8 cellular contexts compared by ENCODE assay signal in the genomic region with DNA sequence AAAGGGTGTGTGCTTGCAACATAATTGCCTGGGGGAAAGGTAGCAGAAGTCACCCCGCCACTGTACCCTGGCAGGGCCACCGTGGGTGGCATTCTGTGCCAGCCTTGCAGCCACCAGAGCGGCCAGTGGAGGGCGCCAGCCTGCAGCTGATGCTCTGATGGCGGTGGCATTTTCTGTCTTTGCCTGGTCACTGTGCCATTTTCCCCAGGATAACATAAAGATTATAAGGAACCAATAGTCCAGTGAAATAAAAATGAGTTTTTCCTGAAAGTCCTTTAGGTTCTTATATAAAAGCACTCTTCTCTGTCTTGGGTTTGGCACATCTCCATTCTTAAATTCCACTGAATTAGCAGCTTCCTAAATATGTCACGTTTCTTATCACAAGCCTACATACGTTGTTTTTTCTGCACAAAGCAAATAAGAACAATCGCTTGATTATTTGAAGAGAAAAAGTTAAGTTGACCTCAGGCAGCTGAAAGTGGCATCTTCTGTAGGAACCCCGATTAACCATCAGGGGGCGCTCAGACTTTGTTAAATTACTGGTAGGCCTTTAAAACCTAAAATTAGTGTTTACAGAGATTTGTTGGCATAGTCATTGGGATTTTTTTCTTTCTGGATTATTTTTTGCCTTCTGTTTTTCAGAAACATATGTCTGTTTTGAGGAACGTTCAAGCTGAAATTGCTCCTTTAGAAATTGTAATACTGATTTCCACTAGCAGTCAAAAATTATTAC.
DNase-seq lines count a peak whose midpoint lies in the region; ATAC-seq, FAIRE-seq and TF ChIP-seq lines count a peak whose summit lies in the region.

No MANE protein-coding gene starts in this region.

- peak; percentile 82 to 85 for TF ChIP-seq RAD21 in H1 (IDR thresholded peaks at IDR 0.05 in 1 of 2, conservative IDR thresholded peaks at IDR 0.05 in 1 of 2; ENCODE audit: low read depth in 2 of 2, low read length in 2 of 2)

- peaks cover 3% of the 10 kb centered on the region for H3K36me3 Mint-ChIP-seq in mesothelial cell of epicardium

- H3K4me1 Mint-ChIP-seq in mesothelial cell of epicardium, result no peaks in the 10 kb centered on the region

- H3K27me3 ChIP-seq in H1 (replicated peaks in 1 of 4; ENCODE audit: control insufficient read depth in 3 of 4, extremely low read depth in 1 of 4, insufficient read depth in 3 of 4, low read length in 3 of 4), result no peaks in the 10 kb centered on the region

- no peaks in the 10 kb centered on the region for H4K20me1 ChIP-seq in H1 (replicated peaks in 1 of 2; ENCODE audit: control insufficient read depth in 1 of 2, insufficient read depth in 2 of 2, low read length in 2 of 2)

- no peak overlapping the region for H2AFZ ChIP-seq in H1 (ENCODE audit: low read length)

- POLR2A ChIA-PET in H1 (lab: Charles Lee; ENCODE audit: partially characterized antibody), result interaction anchor here (1.1 to 2.3 kb wide), 6 partner anchors 12 to 135 kb away, joined by 3 to 10 read pairs (median 4); a partner anchor contains a TSS

- CTCF ChIA-PET in H1 (lab: Charles Lee; ENCODE audit: partially characterized antibody), result interaction anchor here (0.6 to 5.8 kb wide), 101 partner anchors 9 to 856 kb away, joined by 3 to 90 read pairs (median 5); a partner anchor contains a TSS

- no peak overlapping the region for H2BK12ac ChIP-seq in H1 (ENCODE audit: low read depth, low read length)

- no peak overlapping the region for H4K8ac ChIP-seq in H1 (ENCODE audit: extremely low read depth, insufficient read depth, low read length)

- H3K14ac ChIP-seq in H1 (ENCODE audit: insufficient read length), result no peak overlapping the region

- no peaks in the 10 kb centered on the region; the same call in 1 of the 2 replicates for H3K79me1 ChIP-seq in H1 (ENCODE audit: low read depth, low read length)

- H4K5ac ChIP-seq in H1 (ENCODE audit: insufficient read length, low read depth, low read length), result no peak overlapping the region

- H3K9me3 ChIP-seq in H1 (ENCODE audit: insufficient read depth in 2 of 2, low read depth in 1 of 2, low read length in 1 of 2), result no peaks in the 10 kb centered on the region

- H3K4me3 ChIP-seq in H1 (ENCODE audit: extremely low read depth in 1 of 4, insufficient read depth in 2 of 4, low read depth in 3 of 4, low read length in 4 of 4), result peak overlapping the region in 1 of 4 experiments; percentile 43; a peak in 1 of 8 replicates

- WGBS in H1 (ENCODE audit: extremely low coverage in 1 of 2, insufficient coverage in 1 of 2, insufficient read length in 1 of 2, insufficient replicate concordance in 2 of 2, low coverage in 1 of 2, low lambda C conversion rate in 2 of 2, missing lambda C conversion rate in 1 of 2), 2 experiments, result 5% methylated on average over 11 of the region's 11 CpGs; no CpG with 5 or more reads in 1 of the 2 experiments

- H3K27ac Mint-ChIP-seq in mesothelial cell of epicardium, result no peak overlapping the region

- DNase-seq in GM04504 (ENCODE audit: low read depth) (peak; percentile 25), HT-29 (ENCODE audit: low spot score) (peak; percentile 81), NOMO-1 (lab: John Stamatoyannopoulos, UW; ENCODE audit: unreplicated experiment in 2 of 2) (peak; percentile 38 to 64), H1 (ENCODE audit: low read depth in 1 of 2, low spot score in 2 of 2) (peak in 1 of 2 experiments; percentile 88), mesothelial cell of epicardium (ENCODE audit: low spot score in 2 of 2, unreplicated experiment in 2 of 2) (peak in 1 of 2 experiments; percentile 59)
- peak; percentile 19 to 43 for DNase-seq in activated CD8-positive, alpha-beta memory T cell treated with anti-CD3 and anti-CD28 coated beads for 4 hours (ENCODE audit: low read depth in 2 of 2)
- DNase-seq in stimulated activated CD8-positive, alpha-beta memory T cell treated with anti-CD3 and anti-CD28 coated beads, Interleukin-4, amount 100 ng/mL, for 24 hours (ENCODE audit: low read depth), result peak; percentile 42

- peaks cover 0 to 20% (median 10%) of the 10 kb centered on the region in 4 experiments; a peak in 3 of 7 replicates for H3K4me1 ChIP-seq in H1 (replicated peaks in 1 of 4; ENCODE audit: control insufficient read depth in 3 of 4, insufficient read depth in 4 of 4, low read length in 3 of 4)

- FAIRE-seq in H1 (lab: Jason Lieb, UNC), result peak; percentile 86

- H2BK120ac ChIP-seq in H1 (replicated peaks; ENCODE audit: low read depth, low read length), result no peak overlapping the region

- no peak overlapping the region for H3K4ac ChIP-seq in H1 (replicated peaks; ENCODE audit: insufficient read length, low read depth, low read length)

- no peak for TF ChIP-seq EP300 in H1 (IDR thresholded peaks at IDR 0.05; ENCODE audit: borderline replicate concordance in 1 of 2, low read depth in 2 of 2, low read length in 2 of 2)

- H2BK15ac ChIP-seq in H1 (ENCODE audit: low read length), result no peak overlapping the region

- H3K9ac ChIP-seq in H1 (replicated peaks in 1 of 4; ENCODE audit: extremely low read depth in 1 of 4, low read depth in 3 of 4, low read length in 3 of 4), result no peak overlapping the region

- TF ChIP-seq CTCF in H1 (IDR thresholded peaks at IDR 0.05; ENCODE audit: control extremely low read depth in 1 of 3, insufficient read depth in 1 of 3, low read depth in 1 of 3, low read length in 3 of 3) (peak; percentile 92 to 97 (median 94)), mesothelial cell of epicardium (IDR thresholded peaks at IDR 0.05; ENCODE audit: unreplicated experiment) (peak; percentile 81)

- H3K56ac ChIP-seq in H1 (replicated peaks; ENCODE audit: insufficient read length, low read depth, low read length), result no peak overlapping the region

- no peaks in the 10 kb centered on the region for H3K27me3 Mint-ChIP-seq in mesothelial cell of epicardium (ENCODE audit: low read depth)

- H3K79me2 ChIP-seq in H1 (ENCODE audit: control insufficient read depth in 1 of 2, insufficient read depth in 2 of 2, low read length in 2 of 2), result no peaks in the 10 kb centered on the region

- no peak overlapping the region for H3K23ac ChIP-seq in H1 (ENCODE audit: insufficient read length)

- H2BK20ac ChIP-seq in H1 (ENCODE audit: low read length), result no peak overlapping the region

- no peaks in the 10 kb centered on the region; a peak in 2 of 8 replicates for H3K36me3 ChIP-seq in H1 (ENCODE audit: control insufficient read depth in 2 of 4, insufficient read depth in 4 of 4, low read length in 3 of 4)

- H3K9me3 Mint-ChIP-seq in mesothelial cell of epicardium, result no peaks in the 10 kb centered on the region

- ATAC-seq in HG02610 (IDR thresholded peaks at IDR 0.05; ENCODE audit: unreplicated experiment), result no peak

- no peak overlapping the region for H2AK5ac ChIP-seq in H1 (ENCODE audit: low read depth, low read length)

- no peak overlapping the region for H3K4me3 Mint-ChIP-seq in mesothelial cell of epicardium

- H2BK5ac ChIP-seq in H1 (ENCODE audit: low read depth, low read length), result no peak overlapping the region

- peak overlapping the region; percentile 81 for H3K18ac ChIP-seq in H1 (ENCODE audit: extremely low read depth, low read length)

- no peak for TF ChIP-seq POLR2A in H1 (IDR thresholded peaks at IDR 0.05; ENCODE audit: control extremely low read depth in 1 of 2, low read depth in 2 of 2, low read length in 2 of 2)

- H4K91ac ChIP-seq in H1 (replicated peaks; ENCODE audit: insufficient read length, low read length), result no peak overlapping the region

- H3K23me2 ChIP-seq in H1 (ENCODE audit: low read depth, low read length), result no peaks in the 10 kb centered on the region

- H3K27ac ChIP-seq in H1 (ENCODE audit: low read depth, low read length), result no peak overlapping the region

- peak overlapping the region; percentile 15 to 53 for H3K4me2 ChIP-seq in H1 (ENCODE audit: insufficient read depth in 1 of 2, low read depth in 2 of 2, low read length in 2 of 2)

TF ChIP-seq in H1, 55 proteins besides CTCF, POLR2A, EP300 and RAD21:
- peak; percentile 95 for TF ChIP-seq CTBP2 (IDR thresholded peaks at IDR 0.05; ENCODE audit: borderline replicate concordance, insufficient read depth, insufficient read length, low read length)
- TF ChIP-seq NRF1 (IDR thresholded peaks at IDR 0.05; ENCODE audit: low read depth, low read length), result no peak
- peak; percentile 87 for TF ChIP-seq YY1 (IDR thresholded peaks at IDR 0.05; ENCODE audit: low read depth, low read length)
